10 cellular contexts compared by ENCODE assay signal in genomic region chr13:112712451-112712881, GRCh38. TPM values are rescaled to one million over a fixed set of nuclear protein-coding genes. Genes with fewer than 3 reads are reported as not detected.
DNase-seq lines count a peak whose midpoint lies in the region; ATAC-seq, FAIRE-seq and TF ChIP-seq lines count a peak whose summit lies in the region.
"Had no signal": no experiment of that assay in that cellular context is flagged by ENCODE, and none has a peak within 500 bp of the region (broad histone marks: within the 10 kb centered on the region; RNA-seq: fewer than 3 reads in every experiment).

No MANE protein-coding gene starts in this region.

- peaks cover 65% of the 10 kb centered on the region for H3K4me1 Mint-ChIP-seq in Caco-2 (ENCODE audit: low read depth, unreplicated experiment)
- no peaks in the 10 kb centered on the region for H3K4me1 Mint-ChIP-seq in T-helper 2 cell treated with Interferon-gamma antibody and Interleukin-4, amounts not matched to agents 5 μg/mL and 100 μg/mL, for 36 hours (ENCODE audit: low read depth)

- no peaks in the 10 kb centered on the region for H3K27me3 Mint-ChIP-seq in Caco-2 (ENCODE audit: insufficient read depth, unreplicated experiment)
- H3K27me3 Mint-ChIP-seq in T-helper 2 cell treated with Interferon-gamma antibody and Interleukin-4, amounts not matched to agents 5 μg/mL and 100 μg/mL, for 36 hours (ENCODE audit: low read depth), result no peaks in the 10 kb centered on the region

- dilution Hi-C loops in keratinocyte (cut with MboI; ENCODE audit: extremely low pct_ligation_motif_present, low sequenced_read_pairs), result no loop called here

- H3K79me2 ChIP-seq in K562 (ENCODE audit: control insufficient read depth, insufficient read depth, low read length) (peaks cover 60% of the 10 kb centered on the region), keratinocyte (ENCODE audit: control insufficient read depth, insufficient read depth, low read length) (peaks cover 6% of the 10 kb centered on the region)

- H3K4me1 ChIP-seq in Caco-2 (peaks cover 76% of the 10 kb centered on the region), K562 (replicated peaks in 1 of 2; ENCODE audit: control insufficient read depth in 2 of 2, insufficient read depth in 2 of 2, low read length in 2 of 2) (peaks cover 44 to 62% of the 10 kb centered on the region in 2 experiments), keratinocyte (ENCODE audit: control insufficient read depth, extremely low read depth, insufficient read depth, low read length) (peaks cover 18% of the 10 kb centered on the region), sigmoid colon (peaks cover 0 to 34% (median 22%) of the 10 kb centered on the region in 4 donors)

- POLR2A ChIA-PET in Caco-2 (lab: Charles Lee) (no interaction called here), K562 (lab: Yijun Ruan, JAX) (no interaction called here)

- H3K4me3 ChIP-seq in Caco-2 (ENCODE audit: low read depth, low read length), result no peak overlapping the region; the same call in 1 of the 2 replicates
- no peak overlapping the region for H3K4me3 ChIP-seq in K562
- H3K4me3 ChIP-seq in keratinocyte (ENCODE audit: control insufficient read depth in 2 of 3, extremely low read depth in 1 of 3, insufficient read depth in 2 of 3, low read depth in 1 of 3, low read length in 3 of 3), result no peak overlapping the region
- no peak overlapping the region for H3K4me3 ChIP-seq in sigmoid colon

- CTCF ChIA-PET in Caco-2 (lab: Charles Lee) (no interaction called here), K562 (lab: Yijun Ruan, JAX; ENCODE audit: low intra/inter-chr PET ratio) (no interaction called here)

- intact Hi-C loops in Caco-2 (cut with micrococcal nuclease; ENCODE audit: unreplicated experiment) (loop anchor here (10.0 kb wide), 1 partner anchor 162 kb away; no protein-coding TSS in a partner anchor), K562 (cut with micrococcal nuclease) (no loop called here), sigmoid colon (cut with DNase I) (loop anchor here (5.0 to 10.0 kb wide), 2 partner anchors 60 to 132 kb away; no protein-coding TSS in a partner anchor)

- H3K9ac ChIP-seq in K562 (ENCODE audit: insufficient read depth in 1 of 2, low read depth in 2 of 2, low read length in 2 of 2) (peak overlapping the region; percentile 34 to 80; a peak in 3 of 4 replicates), keratinocyte (ENCODE audit: control insufficient read depth, extremely low read depth, insufficient read depth, low read length) (peak overlapping the region; percentile 79)

- H3K9me3 ChIP-seq in Caco-2 (no peaks in the 10 kb centered on the region), K562 (replicated peaks; ENCODE audit: control insufficient read depth, insufficient read depth, low read depth, low read length) (no peaks in the 10 kb centered on the region), keratinocyte (ENCODE audit: control insufficient read depth, low read depth, low read length) (no peaks in the 10 kb centered on the region), sigmoid colon (no peaks in the 10 kb centered on the region)
- H3K9me3 ChIP-seq: BE2C had no signal

- H3K4me3 Mint-ChIP-seq in Caco-2 (ENCODE audit: unreplicated experiment), result peak overlapping the region; percentile 73
- no peak overlapping the region for H3K4me3 Mint-ChIP-seq in T-helper 2 cell treated with Interferon-gamma antibody and Interleukin-4, amounts not matched to agents 5 μg/mL and 100 μg/mL, for 36 hours

- H4K20me1 ChIP-seq in K562 (replicated peaks; ENCODE audit: control insufficient read depth, insufficient read depth, low read length), result peaks cover 14% of the 10 kb centered on the region
- H4K20me1 ChIP-seq in keratinocyte (ENCODE audit: control insufficient read depth, extremely low read depth, insufficient read depth, low read length), result no peaks in the 10 kb centered on the region

- ATAC-seq in K562, result no peak
- no peak for ATAC-seq in activated CD4-positive, CD25-positive, alpha-beta regulatory T cell treated with anti-CD3 and anti-CD28 coated beads, Interleukin-2, amount 50 U/mL, for 24 hours
- ATAC-seq in HG02571 (IDR thresholded peaks at IDR 0.05; ENCODE audit: unreplicated experiment), result no peak

- DNase-seq in Caco-2 (no peak), K562 (ENCODE audit: extremely low read depth in 1 of 4, low spot score in 3 of 4) (no peak), keratinocyte (ENCODE audit: low read depth, low spot score) (no peak), sigmoid colon (peak; percentile 65), NCI-H446 (lab: John Stamatoyannopoulos, UW) (no peak)
- DNase-seq in T-helper 2 cell treated with Interferon-gamma antibody and Interleukin-4, amounts not matched to agents 5 μg/mL and 100 μg/mL, for 36 hours (ENCODE audit: low spot score), result no peak
- DNase-seq: BE2C; stimulated activated CD4-positive, alpha-beta T cell treated with anti-CD3 and anti-CD28 coated beads, Interleukin-4, amount 100 ng/mL, for 1 hour had no signal

- TF ChIP-seq POLR2A in K562 (conservative IDR thresholded peaks at IDR 0.05) (no peak), sigmoid colon (IDR thresholded peaks at IDR 0.05) (no peak)

- no peak for TF ChIP-seq RAD21 in K562 (CRISPR knock-in tag; conservative IDR thresholded peaks at IDR 0.05 in 1 of 2, IDR thresholded peaks at IDR 0.05 in 1 of 2)

- H3K27me3 ChIP-seq in Caco-2 (replicated peaks; ENCODE audit: control insufficient read depth, insufficient read depth, low read length), result no peaks in the 10 kb centered on the region
- H3K27me3 ChIP-seq in K562 (ENCODE audit: control insufficient read depth in 2 of 2, insufficient read depth in 2 of 2, low read length in 2 of 2), result no peaks in the 10 kb centered on the region
- H3K27me3 ChIP-seq in keratinocyte (ENCODE audit: control insufficient read depth, extremely low read depth, insufficient read depth, low read length), result no peaks in the 10 kb centered on the region
- no peaks in the 10 kb centered on the region for H3K27me3 ChIP-seq in sigmoid colon
- H3K27me3 ChIP-seq: BE2C had no signal

- no TSS peak for BruUV-seq in Caco-2 (replicated peaks; lab: Mats Ljungman, UMichigan)
- no TSS peak for BruUV-seq in K562 (replicated peaks; lab: Mats Ljungman, UMichigan)

- in situ Hi-C loops in K562 (cut with MboI), result no loop called here

- H3K4me2 ChIP-seq in K562 (ENCODE audit: insufficient read depth, low read length) (peak overlapping the region; percentile 77; the same call in 1 of the 2 replicates), keratinocyte (ENCODE audit: control insufficient read depth, extremely low read depth, insufficient read depth, low read depth, low read length) (peak overlapping the region; percentile 92)

- TF ChIP-seq CTCF in Caco-2 (IDR thresholded peaks at IDR 0.05; ENCODE audit: insufficient read depth in 1 of 2, low read depth in 1 of 2, low read length in 1 of 2, severe bottlenecking in 1 of 2, unreplicated experiment in 1 of 2) (no peak), K562 (IDR thresholded peaks at IDR 0.05 in 2 of 3, conservative IDR thresholded peaks at IDR 0.05 in 1 of 3; ENCODE audit: insufficient read depth in 2 of 3, low read depth in 1 of 3, low read length in 3 of 3) (no peak), keratinocyte (optimal IDR thresholded peaks at IDR 0.05 in 1 of 3, IDR thresholded peaks at IDR 0.05 in 1 of 3, conservative IDR thresholded peaks at IDR 0.05 in 1 of 3; ENCODE audit: extremely low read depth in 1 of 3, insufficient read depth in 2 of 3, low read length in 3 of 3) (no peak), sigmoid colon (IDR thresholded peaks at IDR 0.05) (no peak)

- FAIRE-seq in K562 (lab: Jason Lieb, UNC) (no peak), keratinocyte (lab: Jason Lieb, UNC) (no peak)

- H3K9me1 ChIP-seq in K562 (ENCODE audit: control insufficient read depth, insufficient read depth, low read length) (peaks cover 11% of the 10 kb centered on the region), keratinocyte (ENCODE audit: control insufficient read depth, extremely low read depth, insufficient read depth, low read length) (peaks cover 2% of the 10 kb centered on the region)

- no peaks in the 10 kb centered on the region for H3K9me3 Mint-ChIP-seq in Caco-2 (ENCODE audit: unreplicated experiment)
- H3K9me3 Mint-ChIP-seq in T-helper 2 cell treated with Interferon-gamma antibody and Interleukin-4, amounts not matched to agents 5 μg/mL and 100 μg/mL, for 36 hours, result no peaks in the 10 kb centered on the region

- H3K27ac Mint-ChIP-seq in Caco-2 (ENCODE audit: unreplicated experiment), result peak overlapping the region; percentile 89
- H3K27ac Mint-ChIP-seq in T-helper 2 cell treated with Interferon-gamma antibody and Interleukin-4, amounts not matched to agents 5 μg/mL and 100 μg/mL, for 36 hours, result no peak overlapping the region

- H3K36me3 ChIP-seq in Caco-2 (ENCODE audit: control insufficient read depth, insufficient read depth, low read length) (no peaks in the 10 kb centered on the region; the same call in 1 of the 2 replicates), K562 (ENCODE audit: control insufficient read depth, insufficient read depth, low read length) (no peaks in the 10 kb centered on the region), keratinocyte (ENCODE audit: control insufficient read depth in 2 of 2, extremely low read depth in 1 of 2, insufficient read depth in 2 of 2, low read length in 2 of 2) (no peaks in the 10 kb centered on the region), sigmoid colon (no peaks in the 10 kb centered on the region)
- H3K36me3 ChIP-seq: BE2C had no signal

- H2AFZ ChIP-seq in K562 (ENCODE audit: low read depth, low read length) (no peak overlapping the region), keratinocyte (ENCODE audit: control insufficient read depth, low read length) (no peak overlapping the region)

- WGBS in K562 (ENCODE audit: insufficient coverage, low coverage, missing lambda C conversion rate), result 62% methylated on average over 6 of the region's 13 CpGs
- 95% methylated on average over 13 of the region's 13 CpGs for WGBS in sigmoid colon, 2 donors

- TF ChIP-seq EP300 in K562 (IDR thresholded peaks at IDR 0.05; ENCODE audit: low read length) (no peak), sigmoid colon (IDR thresholded peaks at IDR 0.05) (no peak)

- peaks cover 65% of the 10 kb centered on the region for H3K36me3 Mint-ChIP-seq in Caco-2 (ENCODE audit: insufficient read depth, unreplicated experiment)
- no peaks in the 10 kb centered on the region for H3K36me3 Mint-ChIP-seq in T-helper 2 cell treated with Interferon-gamma antibody and Interleukin-4, amounts not matched to agents 5 μg/mL and 100 μg/mL, for 36 hours (ENCODE audit: low read depth)

- H3K27ac ChIP-seq in K562 (ENCODE audit: extremely low read depth, low read depth, low read length) (peak overlapping the region; percentile 77), keratinocyte (ENCODE audit: control insufficient read depth, insufficient read depth, low read length) (peak overlapping the region; percentile 83), sigmoid colon (peak overlapping the region; percentile 68 to 89 (median 85))

RNA-seq across cellular contexts. Expression of gene ATP11A, which starts 22.6 kb away (rescaled TPM):
- 222 and 232 TPM in 2 replicates for total RNA-seq in Caco-2 (2022)
- total RNA-seq in K562 (2011; cell fraction: chromatin; rRNA removed; ENCODE audit: low replicate concordance), result 106 and 127 TPM in 2 replicates
- 46.5 and 55.5 TPM in 2 replicates for total RNA-seq in K562 (2011; cell fraction: nucleolus; rRNA removed)
- 73.7 and 99.4 TPM in 2 replicates for total RNA-seq in K562 (2011; cell fraction: nucleoplasm; rRNA removed)
- 4.2 and 5.4 TPM in 2 replicates for total RNA-seq in K562 (2014; rRNA removed)
- total RNA-seq in K562 (2014; rRNA removed; fragmentation: Illumina TruSeq; extraction: Trizol), result 4.8 and 5.5 TPM in 2 replicates
- 3.4 TPM in 2 replicates for total RNA-seq in K562 (2015; rRNA removed; fragmentation: Illumina TruSeq; extraction: Trizol)
- total RNA-seq in K562 (2021), result 28.6 and 34.2 TPM in 2 replicates
- polyA plus RNA-seq in K562 (2011; rRNA removed), result 2.9 and 4.3 TPM in 2 replicates
- polyA plus RNA-seq in K562 (2011; cell fraction: cytosol; rRNA removed), result 3.6 and 3.8 TPM in 2 replicates
- polyA plus RNA-seq in K562 (2011; cell fraction: nucleus; rRNA removed), result 41.4 and 54.7 TPM in 2 replicates
- polyA plus RNA-seq in K562 (2012), result 9.8 and 16.5 TPM in 2 replicates
- 9.0 and 11.1 TPM in 2 replicates for polyA plus RNA-seq in K562 (2014; fragmentation: Illumina TruSeq; extraction: Trizol)
- polyA plus RNA-seq in K562 (2014; fragmentation: Nextera tagmentation; extraction: Ambion mirVana), result under 1 TPM; 0.38 to 0.55 TPM
- polyA plus RNA-seq in K562 (2014; rRNA removed), result 8.4 and 8.6 TPM in 2 replicates
- polyA minus RNA-seq in K562 (2011; rRNA and poly(A)+ RNA removed), result 8.1 and 10.1 TPM in 2 replicates
- polyA minus RNA-seq in K562 (2011; cell fraction: cytosol; rRNA and poly(A)+ RNA removed), result 9.3 and 15.4 TPM in 2 replicates
- polyA minus RNA-seq in K562 (2011; cell fraction: nucleus; rRNA and poly(A)+ RNA removed), result 19.8 and 28.4 TPM in 2 replicates
- polyA plus RNA-seq in keratinocyte, result 3.6 to 4.3 TPM (median 4.3 TPM) in 3 replicates
- 12.7 TPM for polyA plus RNA-seq in keratinocyte (2011; ENCODE audit: low read depth)
- 3.5 and 3.7 TPM in 2 replicates for polyA plus RNA-seq in keratinocyte (2011; cell fraction: cytosol; rRNA removed)
- 26.6 and 34.8 TPM in 2 replicates for polyA plus RNA-seq in keratinocyte (2011; cell fraction: nucleus; rRNA removed)
- polyA plus RNA-seq in keratinocyte (2012; ENCODE audit: low replicate concordance), result 5.9 and 15.0 TPM in 2 replicates
- polyA minus RNA-seq in keratinocyte, result 9.9 to 26.6 TPM (median 21.3 TPM) in 3 replicates
- 10.9 TPM for polyA minus RNA-seq in keratinocyte (2011; cell fraction: cytosol; rRNA and poly(A)+ RNA removed)
- 32.7 and 44.0 TPM in 2 replicates for polyA minus RNA-seq in keratinocyte (2011; cell fraction: nucleus; rRNA and poly(A)+ RNA removed)
- 10 to 100 TPM in 2 of 4 donors, 1 to 10 TPM in 2; 9.6 to 22.9 (median 15.9) TPM for total RNA-seq in sigmoid colon
- 1 to 10 TPM in 2 of 3 donors, under 1 TPM in 1; 0.69 to 8.5 (median 3.0) TPM for polyA plus RNA-seq in sigmoid colon
